Comparison of ENCODE assay signal across 16 cellular contexts in genomic region chr11:1510928-1511327, GRCh38. TPM values are rescaled to one million over a fixed set of nuclear protein-coding genes. Genes with fewer than 3 reads are reported as not detected.
DNase-seq lines count a peak whose midpoint lies in the region; ATAC-seq and TF ChIP-seq lines count a peak whose summit lies in the region.
"Had no signal": no experiment of that assay in that cellular context is flagged by ENCODE, and none has a peak within 500 bp of the region (broad histone marks: within the 10 kb centered on the region; RNA-seq: fewer than 3 reads in every experiment).

No MANE protein-coding gene starts in this region.

- no peak overlapping the region for H3K4me3 ChIP-seq in stomach

- H3K4me1 Mint-ChIP-seq in chondrocyte (ENCODE audit: low read depth) = peaks cover 44% of the 10 kb centered on the region
- H3K4me1 Mint-ChIP-seq in stimulated activated effector memory CD8-positive, alpha-beta T cell treated with anti-CD3 and anti-CD28 coated beads, Interleukin-12 subunit alpha, Interleukin-12 subunit beta, amount 100 ng/mL, for 72 hours = peaks cover 76% of the 10 kb centered on the region

- H3K27ac Mint-ChIP-seq in chondrocyte (ENCODE audit: unreplicated experiment) = no peak overlapping the region
- peak overlapping the region; percentile 74 for H3K27ac Mint-ChIP-seq in stimulated activated effector memory CD8-positive, alpha-beta T cell treated with anti-CD3 and anti-CD28 coated beads, Interleukin-12 subunit alpha, Interleukin-12 subunit beta, amount 100 ng/mL, for 72 hours
- H3K27ac Mint-ChIP-seq: HFFc6 had no signal

- no peak for TF ChIP-seq POLR2A in stomach (IDR thresholded peaks at IDR 0.05)

- H3K36me3 ChIP-seq in stomach = no peaks in the 10 kb centered on the region

- H3K36me3 Mint-ChIP-seq in chondrocyte (ENCODE audit: low read depth) = no peaks in the 10 kb centered on the region
- H3K36me3 Mint-ChIP-seq in stimulated activated effector memory CD8-positive, alpha-beta T cell treated with anti-CD3 and anti-CD28 coated beads, Interleukin-12 subunit alpha, Interleukin-12 subunit beta, amount 100 ng/mL, for 72 hours = no peaks in the 10 kb centered on the region

- H3K27me3 Mint-ChIP-seq in chondrocyte (ENCODE audit: low read depth) = no peaks in the 10 kb centered on the region

- intact Hi-C loops in stomach (cut with DNase I; ENCODE audit: low total_unique reads) = loop anchor here (10.0 kb wide), 1 partner anchor 216 kb away; no protein-coding TSS in a partner anchor

- H3K4me3 Mint-ChIP-seq in chondrocyte (ENCODE audit: unreplicated experiment) = no peak overlapping the region
- H3K4me3 Mint-ChIP-seq in stimulated activated effector memory CD8-positive, alpha-beta T cell treated with anti-CD3 and anti-CD28 coated beads, Interleukin-12 subunit alpha, Interleukin-12 subunit beta, amount 100 ng/mL, for 72 hours = no peak overlapping the region
- H3K4me3 Mint-ChIP-seq: HFFc6 had no signal

- H3K27ac ChIP-seq in stomach = no peak overlapping the region

- no peaks in the 10 kb centered on the region for H3K27me3 ChIP-seq in stomach

- WGBS in stomach, 5 donors = 82 to 83% (median 83%) methylated on average over 11 of the region's 11 CpGs

- TF ChIP-seq CTCF in chondrocyte (IDR thresholded peaks at IDR 0.05) (no peak), stomach (IDR thresholded peaks at IDR 0.05) (no peak)

- DNase-seq in EH (ENCODE audit: low read depth) = peak; percentile 32
- DNase-seq in RPMI7951 (ENCODE audit: low read depth) = peak; percentile 9
- DNase-seq in chondrocyte (ENCODE audit: low spot score) = peak; percentile 39
- DNase-seq in stimulated activated effector memory CD8-positive, alpha-beta T cell treated with anti-CD3 and anti-CD28 coated beads, Interleukin-12 subunit alpha, Interleukin-12 subunit beta, amount 100 ng/mL, for 72 hours (ENCODE audit: low spot score in 2 of 2) = no peak
- no peak for DNase-seq in left lobe of liver (ENCODE audit: low spot score)
- DNase-seq in SW480 (ENCODE audit: low spot score) = no peak
- no peak for DNase-seq in stomach
- DNase-seq: C1 segment of cervical spinal cord, COR-L47, GDM1, GOT3, HFFc6, NCI-H1436 treated with DMSO at 0.1 percent for 48 hours, NCI-H2081 treated with DMSO at 0.1 percent for 48 hours, NCI-H2227 treated with DMSO at 0.1 percent for 48 hours, SHP77 treated with DMSO at 0.1 percent for 48 hours had no signal

- H3K9me3 ChIP-seq in stomach = no peaks in the 10 kb centered on the region

- no peak for TF ChIP-seq EP300 in stomach (IDR thresholded peaks at IDR 0.05)

- no peaks in the 10 kb centered on the region for H3K9me3 Mint-ChIP-seq in chondrocyte (ENCODE audit: low read depth)
- no peaks in the 10 kb centered on the region for H3K9me3 Mint-ChIP-seq in stimulated activated effector memory CD8-positive, alpha-beta T cell treated with anti-CD3 and anti-CD28 coated beads, Interleukin-12 subunit alpha, Interleukin-12 subunit beta, amount 100 ng/mL, for 72 hours
- H3K9me3 Mint-ChIP-seq: HFFc6 had no signal

- ATAC-seq in stimulated activated effector memory CD8-positive, alpha-beta T cell treated with anti-CD3 and anti-CD28 coated beads, Interleukin-12 subunit alpha, Interleukin-12 subunit beta, amount 100 ng/mL, for 72 hours = no peak
- no peak for ATAC-seq in left lobe of liver

- H3K4me1 ChIP-seq in stomach = peaks cover 25 to 84% (median 66%) of the 10 kb centered on the region in 4 donors

RNA-seq across cellular contexts. Expression of gene MOB2, which starts 24.3 kb away (rescaled TPM):
- 15.1 and 24.3 TPM in 2 replicates for total RNA-seq in RPMI7951 (2014; rRNA removed; shearing (Covaris generic))
- total RNA-seq in chondrocyte (24.9 to 28.0 TPM (median 26.9 TPM) in 3 replicates), left lobe of liver (12.6 TPM), stomach (10 to 100 TPM; 11.3 to 40.6 (median 18.1) TPM)
- 10 to 100 TPM; 27.9 to 46.3 (median 37.3) TPM for polyA plus RNA-seq in stomach

Comparison
In these comparisons a context has a peak if more than half of its experiments do, and no peak if none do; other contexts are left out.
1. DNase-seq: peak in EH (single experiment), RPMI7951 (single experiment) and chondrocyte (single experiment); none in stimulated activated effector memory CD8-positive, alpha-beta T cell treated with anti-CD3 and anti-CD28 coated beads, Interleukin-12 subunit alpha, Interleukin-12 subunit beta, amount 100 ng/mL, for 72 hours (0 of 2), left lobe of liver (single experiment), SW480 (single experiment) and stomach (single experiment).